ENCODE assay signal across 10 cellular contexts in genomic region chr11:27211370-27212127, GRCh38.
DNase-seq lines count a peak whose midpoint lies in the region; ATAC-seq and TF ChIP-seq lines count a peak whose summit lies in the region.
"Had no signal": no experiment of that assay in that cellular context is flagged by ENCODE, and none has a peak within 500 bp of the region (broad histone marks: within the 10 kb centered on the region; RNA-seq: fewer than 3 reads in every experiment).

No MANE protein-coding gene starts in this region.

- DNase-seq in activated naive CD8-positive, alpha-beta T cell treated with anti-CD3 and anti-CD28 coated beads, Interleukin-2, amount 50 U/mL, for 24 hours = peak; percentile 7
- no peak for DNase-seq in activated naive CD8-positive, alpha-beta T cell treated with anti-CD3 and anti-CD28 coated beads for 36 hours
- DNase-seq in NB4 (ENCODE audit: low read depth) (peak; percentile 26), epithelial cell of esophagus (ENCODE audit: low read depth) (no peak), smooth muscle cell (lab: John Stamatoyannopoulos, UW; ENCODE audit: unreplicated experiment) (no peak), mesenteric fat pad (ENCODE audit: low spot score) (no peak)
- DNase-seq: GF-D8, NCI-H1436 had no signal

- no peaks in the 10 kb centered on the region for H3K27me3 ChIP-seq in smooth muscle cell (ENCODE audit: low read depth)

- peak overlapping the region; percentile 98 for H3K27ac ChIP-seq in smooth muscle cell (ENCODE audit: low read depth)

- H2AFZ ChIP-seq in smooth muscle cell (ENCODE audit: low read depth) = no peak overlapping the region

- TF ChIP-seq POLR2A in NB4 (IDR thresholded peaks at IDR 0.05; ENCODE audit: extremely low read depth, insufficient read length) = no peak

- no peaks in the 10 kb centered on the region for H3K9me3 Mint-ChIP-seq in activated naive CD8-positive, alpha-beta T cell treated with anti-CD3 and anti-CD28 coated beads, Interleukin-2, amount 50 U/mL, for 24 hours
- H3K9me3 Mint-ChIP-seq in activated naive CD8-positive, alpha-beta T cell treated with anti-CD3 and anti-CD28 coated beads for 36 hours = no peaks in the 10 kb centered on the region

- no peak overlapping the region for H3K4me3 Mint-ChIP-seq in activated naive CD8-positive, alpha-beta T cell treated with anti-CD3 and anti-CD28 coated beads, Interleukin-2, amount 50 U/mL, for 24 hours
- no peak overlapping the region for H3K4me3 Mint-ChIP-seq in activated naive CD8-positive, alpha-beta T cell treated with anti-CD3 and anti-CD28 coated beads for 36 hours

- H4K20me1 ChIP-seq in smooth muscle cell (ENCODE audit: low read depth) = no peaks in the 10 kb centered on the region

- peaks cover 9% of the 10 kb centered on the region for H3K79me2 ChIP-seq in smooth muscle cell (ENCODE audit: low read depth)

- H3K9me3 ChIP-seq in smooth muscle cell (replicated peaks; ENCODE audit: low read depth) = no peaks in the 10 kb centered on the region

- H3K4me3 ChIP-seq in NB4 (ENCODE audit: low read depth, low read length) (no peak overlapping the region), epithelial cell of esophagus (ENCODE audit: low read length) (no peak overlapping the region), smooth muscle cell (no peak overlapping the region)

- ATAC-seq in activated naive CD8-positive, alpha-beta T cell treated with anti-CD3 and anti-CD28 coated beads, Interleukin-2, amount 50 U/mL, for 24 hours = no peak
- ATAC-seq in GM21360 (IDR thresholded peaks at IDR 0.05; ENCODE audit: unreplicated experiment) (no peak), HG03521 (IDR thresholded peaks at IDR 0.05; ENCODE audit: unreplicated experiment) (no peak)

- H3K36me3 Mint-ChIP-seq in activated naive CD8-positive, alpha-beta T cell treated with anti-CD3 and anti-CD28 coated beads, Interleukin-2, amount 50 U/mL, for 24 hours (ENCODE audit: low read depth) = no peaks in the 10 kb centered on the region
- no peaks in the 10 kb centered on the region for H3K36me3 Mint-ChIP-seq in activated naive CD8-positive, alpha-beta T cell treated with anti-CD3 and anti-CD28 coated beads for 36 hours

- peaks cover 27% of the 10 kb centered on the region for H3K4me1 ChIP-seq in smooth muscle cell (ENCODE audit: low read depth)

- no peak overlapping the region for H3K27ac Mint-ChIP-seq in activated naive CD8-positive, alpha-beta T cell treated with anti-CD3 and anti-CD28 coated beads, Interleukin-2, amount 50 U/mL, for 24 hours
- no peak overlapping the region for H3K27ac Mint-ChIP-seq in activated naive CD8-positive, alpha-beta T cell treated with anti-CD3 and anti-CD28 coated beads for 36 hours

- H3K36me3 ChIP-seq in smooth muscle cell (ENCODE audit: low read depth) = no peaks in the 10 kb centered on the region

- no peaks in the 10 kb centered on the region for H3K27me3 Mint-ChIP-seq in activated naive CD8-positive, alpha-beta T cell treated with anti-CD3 and anti-CD28 coated beads, Interleukin-2, amount 50 U/mL, for 24 hours
- peaks cover 11% of the 10 kb centered on the region for H3K27me3 Mint-ChIP-seq in activated naive CD8-positive, alpha-beta T cell treated with anti-CD3 and anti-CD28 coated beads for 36 hours

- peaks cover 44% of the 10 kb centered on the region for H3F3A ChIP-seq in smooth muscle cell (ENCODE audit: low read depth)

- H3K4me2 ChIP-seq in smooth muscle cell = no peak overlapping the region

- no peak overlapping the region for H3K9ac ChIP-seq in smooth muscle cell (ENCODE audit: low read depth)

- no peaks in the 10 kb centered on the region for H3K4me1 Mint-ChIP-seq in activated naive CD8-positive, alpha-beta T cell treated with anti-CD3 and anti-CD28 coated beads, Interleukin-2, amount 50 U/mL, for 24 hours
- H3K4me1 Mint-ChIP-seq in activated naive CD8-positive, alpha-beta T cell treated with anti-CD3 and anti-CD28 coated beads for 36 hours = no peaks in the 10 kb centered on the region

- 97% methylated on average over 8 of the region's 8 CpGs for WGBS in smooth muscle cell (ENCODE audit: low lambda C conversion rate)

- TF ChIP-seq CTCF in NB4 (IDR thresholded peaks at IDR 0.05; ENCODE audit: low read depth, low read length) (peak; percentile 56), epithelial cell of esophagus (IDR thresholded peaks at IDR 0.05; ENCODE audit: insufficient read depth, low read depth, low read length, missing control alignments) (peak; percentile 41), smooth muscle cell (IDR thresholded peaks at IDR 0.05; ENCODE audit: borderline replicate concordance, insufficient read depth, poor library complexity, severe bottlenecking) (peak; percentile 50)

Comparison
In these comparisons a context has a peak if more than half of its experiments do, and no peak if none do; other contexts are left out.
1. DNase-seq: peak in activated naive CD8-positive, alpha-beta T cell treated with anti-CD3 and anti-CD28 coated beads, Interleukin-2, amount 50 U/mL, for 24 hours (single experiment) and NB4 (single experiment); none in activated naive CD8-positive, alpha-beta T cell treated with anti-CD3 and anti-CD28 coated beads for 36 hours (single experiment), epithelial cell of esophagus (single experiment), smooth muscle cell (single experiment) and mesenteric fat pad (single experiment).
2. Peak in every context shown above with its lines, with median percentiles within 50 percentile points of each other: CTCF ChIP-seq.